8 cellular contexts compared by ENCODE assay signal in genomic region chr17:21452377-21453143, GRCh38.
A peak's percentile ranks its signal among the peaks of the same experiment; 100 is the strongest.
DNase-seq lines count a peak whose midpoint lies in the region; ATAC-seq, FAIRE-seq and TF ChIP-seq lines count a peak whose summit lies in the region.

No MANE protein-coding gene starts in this region.

- DNase-seq in D721Med (ENCODE audit: insufficient read length, low spot score) (no peak), NCI-H1694 (lab: John Stamatoyannopoulos, UW) (peak; percentile 76), Right ventricle myocardium inferior (ENCODE audit: missing footprints) (no peak), occipital lobe (lab: John Stamatoyannopoulos, UW) (peak; percentile 35), NCI-H1092 treated with DMSO at 0.1 percent for 48 hours (lab: John Stamatoyannopoulos, UW) (no peak), NAMALWA (ENCODE audit: low spot score) (no peak)

- peak overlapping the region; percentile 70 for H3K4me3 Mint-ChIP-seq in activated naive CD4-positive, alpha-beta T cell treated with anti-CD3 and anti-CD28 coated beads, Interleukin-2, amount 50 U/mL, for 24 hours

- ATAC-seq in Right ventricle myocardium inferior = peak; percentile 69
- ATAC-seq in HG03521 (IDR thresholded peaks at IDR 0.05; ENCODE audit: unreplicated experiment) = no peak

- no peak overlapping the region for H3K27ac Mint-ChIP-seq in activated naive CD4-positive, alpha-beta T cell treated with anti-CD3 and anti-CD28 coated beads, Interleukin-2, amount 50 U/mL, for 24 hours

- no peaks in the 10 kb centered on the region for H3K36me3 Mint-ChIP-seq in activated naive CD4-positive, alpha-beta T cell treated with anti-CD3 and anti-CD28 coated beads, Interleukin-2, amount 50 U/mL, for 24 hours

- TF ChIP-seq CTCF in D721Med (IDR thresholded peaks at IDR 0.05; ENCODE audit: insufficient read depth, missing control alignments) = peak; percentile 28

- H3K9me3 Mint-ChIP-seq in activated naive CD4-positive, alpha-beta T cell treated with anti-CD3 and anti-CD28 coated beads, Interleukin-2, amount 50 U/mL, for 24 hours = no peaks in the 10 kb centered on the region

- intact Hi-C loops in Right ventricle myocardium inferior (cut with DNase I) = loop anchor here (5.0 to 10.0 kb wide), 3 partner anchors 138 to 325 kb away; partner anchors contain the start of genes DHRS7B and MAP2K3

- H3K27me3 Mint-ChIP-seq in activated naive CD4-positive, alpha-beta T cell treated with anti-CD3 and anti-CD28 coated beads, Interleukin-2, amount 50 U/mL, for 24 hours = peaks cover 9% of the 10 kb centered on the region

- H3K4me1 Mint-ChIP-seq in activated naive CD4-positive, alpha-beta T cell treated with anti-CD3 and anti-CD28 coated beads, Interleukin-2, amount 50 U/mL, for 24 hours = peaks cover 18% of the 10 kb centered on the region

- FAIRE-seq in D721Med (lab: Jason Lieb, UNC) = no peak

Comparison
In these comparisons a context has a peak if more than half of its experiments do, and no peak if none do; other contexts are left out.
1. DNase-seq: peak in NCI-H1694 (single experiment) and occipital lobe (single experiment); none in D721Med (single experiment), Right ventricle myocardium inferior (single experiment), NCI-H1092 treated with DMSO at 0.1 percent for 48 hours (single experiment) and NAMALWA (single experiment).